ENCODE assay signal across 16 cellular contexts in the genomic region with DNA sequence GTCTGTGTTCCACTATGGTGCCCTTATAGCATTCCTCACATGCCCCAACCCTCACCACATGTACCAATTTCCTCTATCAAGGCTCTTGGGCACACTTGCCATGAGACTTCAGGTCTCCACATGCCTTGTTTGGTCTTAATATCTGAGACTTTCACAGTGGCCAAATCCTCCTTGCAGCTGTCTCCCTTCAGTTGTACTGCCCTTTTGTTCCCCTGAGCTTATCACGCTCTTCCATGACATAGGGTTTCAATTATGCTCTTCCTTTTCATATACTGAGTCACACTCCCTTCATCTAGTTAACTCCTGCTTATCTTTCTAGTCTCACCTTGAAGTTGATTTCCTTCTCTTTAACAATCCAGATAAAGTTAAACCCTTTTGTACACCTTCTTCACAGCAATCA.
"Had no signal": no experiment of that assay in that cellular context is flagged by ENCODE, and none has a peak within 500 bp of the region (broad histone marks: within the 10 kb centered on the region; RNA-seq: fewer than 3 reads in every experiment).

No MANE protein-coding gene starts in this region.

- DNase-seq: activated CD4-positive, alpha-beta T cell treated with anti-CD3 and anti-CD28 coated beads, Interleukin-2, amount 50 U/mL, for 1 hour; activated CD8-positive, alpha-beta memory T cell treated with anti-CD3 and anti-CD28 coated beads for 24 hours; activated naive CD4-positive, alpha-beta T cell treated with Interleukin-2 at 50 U/mL for 16 hours; activated naive CD8-positive, alpha-beta T cell treated with anti-CD3 and anti-CD28 coated beads, Interleukin-2, amount 50 U/mL, for 24 hours; foreskin fibroblast; glutamatergic neuron; naive thymus-derived CD4-positive, alpha-beta T cell; stimulated activated CD4-positive, alpha-beta T cell treated with anti-CD3 and anti-CD28 coated beads, Interleukin-4, amount 100 ng/mL, for 1 hour; stimulated activated naive B cell treated with anti-CD40 and anti-IgM and Interleukin-4, amounts not matched to agents 10 μg/mL and 1 μg/mL and 100 μg/mL, for 72 hours; T-helper 2 cell; thyroid gland had no signal

- H3K36me3 ChIP-seq: ascending aorta, esophagus muscularis mucosa, thyroid gland had no signal

- H3K79me2 ChIP-seq: parathyroid adenoma had no signal

- H3K27me3 Mint-ChIP-seq: activated naive CD8-positive, alpha-beta T cell treated with anti-CD3 and anti-CD28 coated beads, Interleukin-2, amount 50 U/mL, for 24 hours; stimulated activated naive B cell treated with anti-CD40 and anti-IgM and Interleukin-4, amounts not matched to agents 10 μg/mL and 1 μg/mL and 100 μg/mL, for 72 hours had no signal

- H3K4me3 Mint-ChIP-seq: activated naive CD8-positive, alpha-beta T cell treated with anti-CD3 and anti-CD28 coated beads, Interleukin-2, amount 50 U/mL, for 24 hours; mesothelial cell of epicardium; naive thymus-derived CD4-positive, alpha-beta T cell; stimulated activated naive B cell treated with anti-CD40 and anti-IgM and Interleukin-4, amounts not matched to agents 10 μg/mL and 1 μg/mL and 100 μg/mL, for 72 hours had no signal

- ATAC-seq: activated CD4-positive, CD25-positive, alpha-beta regulatory T cell treated with anti-CD3 and anti-CD28 coated beads, Interleukin-2, amount 50 U/mL, for 24 hours; activated naive CD8-positive, alpha-beta T cell treated with anti-CD3 and anti-CD28 coated beads, Interleukin-2, amount 50 U/mL, for 24 hours; naive thymus-derived CD4-positive, alpha-beta T cell; stimulated activated naive B cell treated with anti-CD40 and anti-IgM and Interleukin-4, amounts not matched to agents 10 μg/mL and 1 μg/mL and 100 μg/mL, for 72 hours had no signal

- H3K27me3 ChIP-seq: ascending aorta, esophagus muscularis mucosa, thyroid gland had no signal

- H3K27ac Mint-ChIP-seq: activated naive CD8-positive, alpha-beta T cell treated with anti-CD3 and anti-CD28 coated beads, Interleukin-2, amount 50 U/mL, for 24 hours; mesothelial cell of epicardium; naive thymus-derived CD4-positive, alpha-beta T cell; stimulated activated naive B cell treated with anti-CD40 and anti-IgM and Interleukin-4, amounts not matched to agents 10 μg/mL and 1 μg/mL and 100 μg/mL, for 72 hours had no signal

- H3K9ac ChIP-seq: parathyroid adenoma had no signal

- H3K36me3 Mint-ChIP-seq: mesothelial cell of epicardium; naive thymus-derived CD4-positive, alpha-beta T cell; stimulated activated naive B cell treated with anti-CD40 and anti-IgM and Interleukin-4, amounts not matched to agents 10 μg/mL and 1 μg/mL and 100 μg/mL, for 72 hours had no signal

- H3K4me3 ChIP-seq: ascending aorta, esophagus muscularis mucosa, thyroid gland had no signal

- H3K4me1 Mint-ChIP-seq: activated naive CD8-positive, alpha-beta T cell treated with anti-CD3 and anti-CD28 coated beads, Interleukin-2, amount 50 U/mL, for 24 hours; mesothelial cell of epicardium; naive thymus-derived CD4-positive, alpha-beta T cell; stimulated activated naive B cell treated with anti-CD40 and anti-IgM and Interleukin-4, amounts not matched to agents 10 μg/mL and 1 μg/mL and 100 μg/mL, for 72 hours had no signal

- H3K27ac ChIP-seq: ascending aorta, esophagus muscularis mucosa, parathyroid adenoma, thyroid gland had no signal

- H3K4me1 ChIP-seq: ascending aorta, esophagus muscularis mucosa, parathyroid adenoma, thyroid gland had no signal
